ENCODE assay signal across 23 cellular contexts in genomic region chr4:105662935-105663675, GRCh38. TPM values are rescaled to one million over a fixed set of nuclear protein-coding genes. Genes with fewer than 3 reads are reported as not detected.
DNase-seq lines count a peak whose midpoint lies in the region; ATAC-seq, FAIRE-seq and TF ChIP-seq lines count a peak whose summit lies in the region.
"Had no signal": no experiment of that assay in that cellular context is flagged by ENCODE, and none has a peak within 500 bp of the region (broad histone marks: within the 10 kb centered on the region; RNA-seq: fewer than 3 reads in every experiment).

No MANE protein-coding gene starts in this region.

- H3K27ac ChIP-seq in Karpas-422 (ENCODE audit: low read length) = no peak overlapping the region
- no peak overlapping the region for H3K27ac ChIP-seq in K562 (ENCODE audit: extremely low read depth, low read depth, low read length)
- peak overlapping the region; percentile 18 for H3K27ac ChIP-seq in upper lobe of right lung
- H3K27ac ChIP-seq: A549, HL-60, RWPE1, SK-N-MC had no signal

- no peak for TF ChIP-seq EP300 in K562 (IDR thresholded peaks at IDR 0.05; ENCODE audit: low read length)

- H3K9me3 ChIP-seq in Karpas-422 (ENCODE audit: low read length) (no peaks in the 10 kb centered on the region), K562 (replicated peaks; ENCODE audit: control insufficient read depth, insufficient read depth, low read depth, low read length) (no peaks in the 10 kb centered on the region), upper lobe of right lung (no peaks in the 10 kb centered on the region)
- H3K9me3 ChIP-seq: A549, BE2C had no signal

- CTCF ChIA-PET in K562 (lab: Yijun Ruan, JAX; ENCODE audit: low intra/inter-chr PET ratio) = no interaction called here

- no peaks in the 10 kb centered on the region for H3K9me1 ChIP-seq in K562 (ENCODE audit: control insufficient read depth, insufficient read depth, low read length)

- H3K79me2 ChIP-seq in Karpas-422 (ENCODE audit: low read length) (no peaks in the 10 kb centered on the region), K562 (ENCODE audit: control insufficient read depth, insufficient read depth, low read length) (no peaks in the 10 kb centered on the region)

- peak; percentile 46 for ATAC-seq in GM18511 (IDR thresholded peaks at IDR 0.05; ENCODE audit: unreplicated experiment)
- no peak for ATAC-seq in K562
- ATAC-seq in upper lobe of right lung = peak; percentile 66
- ATAC-seq: A549, HepG2 had no signal

- 9% methylated on average over 2 of the region's 2 CpGs for WGBS in K562 (ENCODE audit: insufficient coverage, low coverage, missing lambda C conversion rate)

- no peak for FAIRE-seq in K562 (lab: Jason Lieb, UNC)
- FAIRE-seq: A549, HepG2 had no signal

- H2AFZ ChIP-seq in Karpas-422 (ENCODE audit: low read length) (no peak overlapping the region), K562 (ENCODE audit: low read depth, low read length) (no peak overlapping the region)

- no peaks in the 10 kb centered on the region for H3K27me3 ChIP-seq in Karpas-422 (ENCODE audit: low read length)
- H3K27me3 ChIP-seq in K562 (ENCODE audit: control insufficient read depth in 2 of 2, insufficient read depth in 2 of 2, low read length in 2 of 2) = peaks cover 0 to 4% of the 10 kb centered on the region in 2 experiments; a peak in 2 of 5 replicates
- H3K27me3 ChIP-seq in upper lobe of right lung = no peaks in the 10 kb centered on the region
- H3K27me3 ChIP-seq: BE2C had no signal

- TF ChIP-seq CTCF in K562 (IDR thresholded peaks at IDR 0.05 in 2 of 3, conservative IDR thresholded peaks at IDR 0.05 in 1 of 3; ENCODE audit: insufficient read depth in 2 of 3, low read depth in 1 of 3, low read length in 3 of 3) (no peak), upper lobe of right lung (IDR thresholded peaks at IDR 0.05) (no peak)

- H4K20me1 ChIP-seq in Karpas-422 (ENCODE audit: insufficient read depth, low read depth, low read length) (no peaks in the 10 kb centered on the region), K562 (replicated peaks; ENCODE audit: control insufficient read depth, insufficient read depth, low read length) (no peaks in the 10 kb centered on the region)

- H3K9ac ChIP-seq in Karpas-422 (ENCODE audit: low read length) (no peak overlapping the region), K562 (ENCODE audit: insufficient read depth in 1 of 2, low read depth in 2 of 2, low read length in 2 of 2) (no peak overlapping the region)

- H3K4me2 ChIP-seq in Karpas-422 (ENCODE audit: low read depth, low read length, poor library complexity, severe bottlenecking) (peak overlapping the region; percentile 6), K562 (ENCODE audit: insufficient read depth, low read length) (no peak overlapping the region)
- H3K4me2 ChIP-seq: A549 had no signal

- DNase-seq in Karpas-422 (no peak), K562 (ENCODE audit: extremely low read depth in 1 of 4, low spot score in 3 of 4) (no peak), upper lobe of right lung (no peak), NCI-H1694 treated with DMSO at 0.1 percent for 48 hours (lab: John Stamatoyannopoulos, UW) (no peak), DMS153 (lab: John Stamatoyannopoulos, UW) (no peak), dedifferentiated amniotic fluid mesenchymal stem cell (ENCODE audit: extremely low spot score) (no peak)
- DNase-seq: BE2C; CD4-positive, CD25-positive, alpha-beta regulatory T cell; DMS79 treated with DMSO at 0.1 percent for 48 hours; H9; HFFc6; NCI-H1417; NCI-H187 treated with DMSO at 0.1 percent for 48 hours; NCI-H2107; NCI-H446 treated with DMSO at 0.1 percent for 48 hours; NCI-H526 treated with DMSO at 0.1 percent for 48 hours; SHP77 treated with DMSO at 0.1 percent for 48 hours had no signal

- H3K4me1 ChIP-seq in Karpas-422 (ENCODE audit: low read length) (peaks cover 3% of the 10 kb centered on the region; the same call in 1 of the 2 replicates), K562 (replicated peaks in 1 of 2; ENCODE audit: control insufficient read depth in 2 of 2, insufficient read depth in 2 of 2, low read length in 2 of 2) (no peaks in the 10 kb centered on the region), upper lobe of right lung (no peaks in the 10 kb centered on the region)
- H3K4me1 ChIP-seq: A549, BE2C had no signal

- no peak for TF ChIP-seq RAD21 in K562 (CRISPR knock-in tag; conservative IDR thresholded peaks at IDR 0.05 in 1 of 2, IDR thresholded peaks at IDR 0.05 in 1 of 2)

- in situ Hi-C loops in K562 (cut with MboI) = no loop called here

- intact Hi-C loops in K562 (cut with micrococcal nuclease) = no loop called here
- intact Hi-C loops in upper lobe of right lung (cut with DNase I) = no loop called here

- no TSS peak for BruUV-seq in K562 (replicated peaks; lab: Mats Ljungman, UMichigan)

- POLR2A ChIA-PET in K562 (lab: Yijun Ruan, JAX) = no interaction called here

- H3K36me3 ChIP-seq in Karpas-422 (ENCODE audit: insufficient read depth, low read length) (no peaks in the 10 kb centered on the region), K562 (ENCODE audit: control insufficient read depth, insufficient read depth, low read length) (no peaks in the 10 kb centered on the region), upper lobe of right lung (no peaks in the 10 kb centered on the region)
- H3K36me3 ChIP-seq: BE2C had no signal

- H3K9me2 ChIP-seq in Karpas-422 (replicated peaks; ENCODE audit: insufficient read depth, low read length) = no peaks in the 10 kb centered on the region

- H3K4me3 ChIP-seq in Karpas-422 (ENCODE audit: low read length) (no peak overlapping the region), K562 (no peak overlapping the region), upper lobe of right lung (no peak overlapping the region)
- H3K4me3 ChIP-seq: A549, SK-N-MC had no signal

- no peak for TF ChIP-seq POLR2A in K562 (conservative IDR thresholded peaks at IDR 0.05)

TF ChIP-seq in K562, 482 proteins besides CTCF, POLR2A, EP300 and RAD21:
- TF ChIP-seq CEBPB (tag; IDR thresholded peaks at IDR 0.05) (peak; percentile 8; the same call in 1 of the 2 replicates), KAT2B (IDR thresholded peaks at IDR 0.05; ENCODE audit: low read depth, low read length) (no peak), CBX8 (IDR thresholded peaks at IDR 0.05; ENCODE audit: borderline replicate concordance, extremely low read depth, low read depth, low read length, poor library complexity, severe bottlenecking) (no peak), MTA2 (IDR thresholded peaks at IDR 0.05; ENCODE audit: low read depth) (no peak)
TF ChIP-seq in K562: peak in this region for 1.

RNA-seq across cellular contexts. Expression of gene INTS12, which starts 45.4 kb away (rescaled TPM):
- total RNA-seq in Karpas-422 (2014; rRNA removed; shearing (Covaris generic); ENCODE audit: low replicate concordance) = 23.4 and 25.3 TPM in 2 replicates
- total RNA-seq in K562 (2011; cell fraction: chromatin; rRNA removed; ENCODE audit: low replicate concordance) = 23.8 and 34.2 TPM in 2 replicates
- total RNA-seq in K562 (2011; cell fraction: nucleolus; rRNA removed) = 16.7 and 19.2 TPM in 2 replicates
- 29.7 and 45.4 TPM in 2 replicates for total RNA-seq in K562 (2011; cell fraction: nucleoplasm; rRNA removed)
- 24.5 and 25.7 TPM in 2 replicates for total RNA-seq in K562 (2014; rRNA removed)
- 26.8 and 28.3 TPM in 2 replicates for total RNA-seq in K562 (2014; rRNA removed; fragmentation: Illumina TruSeq; extraction: Trizol)
- total RNA-seq in K562 (2015; rRNA removed; fragmentation: Illumina TruSeq; extraction: Trizol) = 22.9 and 26.3 TPM in 2 replicates
- 26.2 and 26.7 TPM in 2 replicates for total RNA-seq in K562 (2021)
- 44.3 and 57.1 TPM in 2 replicates for polyA plus RNA-seq in K562 (2011; rRNA removed)
- polyA plus RNA-seq in K562 (2011; cell fraction: cytosol; rRNA removed) = 22.1 and 30.7 TPM in 2 replicates
- polyA plus RNA-seq in K562 (2011; cell fraction: nucleus; rRNA removed) = 48.0 and 49.4 TPM in 2 replicates
- polyA plus RNA-seq in K562 (2012) = 25.5 and 36.6 TPM in 2 replicates
- polyA plus RNA-seq in K562 (2014; fragmentation: Illumina TruSeq; extraction: Trizol) = 51.2 and 63.7 TPM in 2 replicates
- polyA plus RNA-seq in K562 (2014; fragmentation: Nextera tagmentation; extraction: Ambion mirVana) = 10 to 100 TPM; 49.7 to 82.9 TPM
- polyA plus RNA-seq in K562 (2014; rRNA removed) = 41.2 and 42.4 TPM in 2 replicates
- 55.3 and 56.9 TPM in 2 replicates for polyA minus RNA-seq in K562 (2011; rRNA and poly(A)+ RNA removed)
- polyA minus RNA-seq in K562 (2011; cell fraction: cytosol; rRNA and poly(A)+ RNA removed) = 12.7 and 17.6 TPM in 2 replicates
- 24.5 and 35.4 TPM in 2 replicates for polyA minus RNA-seq in K562 (2011; cell fraction: nucleus; rRNA and poly(A)+ RNA removed)
- 20.2 TPM for total RNA-seq in upper lobe of right lung

RNA-seq across cellular contexts. Expression of gene GSTCD, which starts 45.5 kb away (rescaled TPM):
- total RNA-seq in Karpas-422 (2014; rRNA removed; shearing (Covaris generic); ENCODE audit: low replicate concordance) = 20.6 and 23.9 TPM in 2 replicates
- total RNA-seq in K562 (2011; cell fraction: chromatin; rRNA removed; ENCODE audit: low replicate concordance) = 41.1 and 91.5 TPM in 2 replicates
- 24.2 and 24.3 TPM in 2 replicates for total RNA-seq in K562 (2011; cell fraction: nucleolus; rRNA removed)
- 29.5 and 46.9 TPM in 2 replicates for total RNA-seq in K562 (2011; cell fraction: nucleoplasm; rRNA removed)
- 15.3 and 19.8 TPM in 2 replicates for total RNA-seq in K562 (2014; rRNA removed)
- 24.5 and 25.6 TPM in 2 replicates for total RNA-seq in K562 (2014; rRNA removed; fragmentation: Illumina TruSeq; extraction: Trizol)
- 19.7 and 21.1 TPM in 2 replicates for total RNA-seq in K562 (2015; rRNA removed; fragmentation: Illumina TruSeq; extraction: Trizol)
- total RNA-seq in K562 (2021) = 17.6 and 18.8 TPM in 2 replicates
- polyA plus RNA-seq in K562 (2011; rRNA removed) = 29.5 and 36.3 TPM in 2 replicates
- 6.8 and 10.6 TPM in 2 replicates for polyA plus RNA-seq in K562 (2011; cell fraction: cytosol; rRNA removed)
- 17.1 and 20.0 TPM in 2 replicates for polyA plus RNA-seq in K562 (2011; cell fraction: nucleus; rRNA removed)
- 7.9 and 9.3 TPM in 2 replicates for polyA plus RNA-seq in K562 (2012)
- 16.0 TPM in 2 replicates for polyA plus RNA-seq in K562 (2014; fragmentation: Illumina TruSeq; extraction: Trizol)
- 1 to 10 TPM; 4.5 to 5.4 TPM for polyA plus RNA-seq in K562 (2014; fragmentation: Nextera tagmentation; extraction: Ambion mirVana)
- polyA plus RNA-seq in K562 (2014; rRNA removed) = 10.4 and 14.3 TPM in 2 replicates
- 47.9 and 56.4 TPM in 2 replicates for polyA minus RNA-seq in K562 (2011; rRNA and poly(A)+ RNA removed)
- polyA minus RNA-seq in K562 (2011; cell fraction: cytosol; rRNA and poly(A)+ RNA removed) = 11.9 and 15.8 TPM in 2 replicates
- polyA minus RNA-seq in K562 (2011; cell fraction: nucleus; rRNA and poly(A)+ RNA removed) = 38.5 and 52.8 TPM in 2 replicates
- total RNA-seq in upper lobe of right lung = 10.2 TPM
